ENCODE assay signal across 23 cellular contexts in genomic region chr6:42993445-42993844, GRCh38. TPM values are rescaled to one million over a fixed set of nuclear protein-coding genes. Genes with fewer than 3 reads are reported as not detected.
DNase-seq lines count a peak whose midpoint lies in the region; ATAC-seq and TF ChIP-seq lines count a peak whose summit lies in the region.
"Had no signal": no experiment of that assay in that cellular context is flagged by ENCODE, and none has a peak within 500 bp of the region (broad histone marks: within the 10 kb centered on the region; RNA-seq: fewer than 3 reads in every experiment).

No MANE protein-coding gene starts in this region.

- H3F3A ChIP-seq in GM23248 (ENCODE audit: insufficient read depth), result no peaks in the 10 kb centered on the region; the same call in 1 of the 2 replicates

- no peak overlapping the region for H2AFZ ChIP-seq in GM23248

- H4K20me1 ChIP-seq in GM23248 (ENCODE audit: insufficient read depth), result no peaks in the 10 kb centered on the region

- H3K79me2 ChIP-seq in GM23248 (ENCODE audit: insufficient read depth), result peaks cover 34% of the 10 kb centered on the region

- DNase-seq in AG08395 (ENCODE audit: low spot score) (peak; percentile 38), GM23248 (peak; percentile 28), mucosa of gallbladder (ENCODE audit: low spot score) (no peak), NCI-H526 (lab: John Stamatoyannopoulos, UW) (no peak), NCI-H446 treated with DMSO at 0.1 percent for 48 hours (lab: John Stamatoyannopoulos, UW) (no peak)
- DNase-seq in CD4-positive, alpha-beta T cell, result no peak
- DNase-seq: COR-L47; H7; Kasumi-1; MV-4-11; NCI-H1105 treated with DMSO at 0.1 percent for 48 hours; NCI-H146; NCI-H1930; NCI-H2107; NCI-H524 treated with DMSO at 0.1 percent for 48 hours; NCI-H82; NK-92 treated with Interleukin-12 subunit alpha and Interleukin-12 subunit beta, amount 100 ng/mL, for 24 hours; PC-3; T-helper 1 cell had no signal

- ATAC-seq in CD4-positive, alpha-beta T cell (ENCODE audit: poor library complexity), result no peak
- ATAC-seq in activated T-helper 17 cell treated with anti-CD3 and anti-CD28 coated beads, Interleukin-2, amount 50 U/mL, for 72 hours (replicated peaks), result no peak
- ATAC-seq in GM21515 (IDR thresholded peaks at IDR 0.05; ENCODE audit: unreplicated experiment), result no peak
- ATAC-seq: A549, K562, PC-3 had no signal

- H3K4me1 Mint-ChIP-seq in CD4-positive, alpha-beta T cell (ENCODE audit: low read depth), result peaks cover 8% of the 10 kb centered on the region
- peaks cover 4% of the 10 kb centered on the region for H3K4me1 Mint-ChIP-seq in activated T-helper 17 cell treated with anti-CD3 and anti-CD28 coated beads, Interleukin-2, amount 50 U/mL, for 72 hours

- intact Hi-C loops in CD4-positive, alpha-beta T cell (cut with DNase I, micrococcal nuclease), result no loop called here

- H3K9me3 Mint-ChIP-seq in CD4-positive, alpha-beta T cell, result no peaks in the 10 kb centered on the region
- H3K9me3 Mint-ChIP-seq in activated T-helper 17 cell treated with anti-CD3 and anti-CD28 coated beads, Interleukin-2, amount 50 U/mL, for 72 hours, result no peaks in the 10 kb centered on the region

- H3K4me3 ChIP-seq in GM23248, result no peak overlapping the region
- H3K4me3 ChIP-seq: A549, K562 had no signal

- H3K9ac ChIP-seq in GM23248, result no peak overlapping the region

- in situ Hi-C loops in GM23248 (cut with MboI), result no loop called here

- no peak overlapping the region for H3K4me3 Mint-ChIP-seq in CD4-positive, alpha-beta T cell
- H3K4me3 Mint-ChIP-seq in activated T-helper 17 cell treated with anti-CD3 and anti-CD28 coated beads, Interleukin-2, amount 50 U/mL, for 72 hours, result no peak overlapping the region

- CTCF ChIA-PET in CD4-positive, alpha-beta T cell (lab: Charles Lee), result interaction anchor here (0.7 kb wide), 1 partner anchor 427 kb away, joined by 4 read pairs; no protein-coding TSS in a partner anchor

- H3K36me3 Mint-ChIP-seq in CD4-positive, alpha-beta T cell (ENCODE audit: low read depth), result peaks cover 36% of the 10 kb centered on the region
- H3K36me3 Mint-ChIP-seq in activated T-helper 17 cell treated with anti-CD3 and anti-CD28 coated beads, Interleukin-2, amount 50 U/mL, for 72 hours (ENCODE audit: low read depth), result peaks cover 33% of the 10 kb centered on the region

- H3K4me1 ChIP-seq in GM23248 (ENCODE audit: insufficient read depth), result 0 out of 2 replicates have a peak, but pooled peaks cover 3% of the 10 kb centered on the region

- H3K27me3 ChIP-seq in CD4-positive, alpha-beta T cell (ENCODE audit: control insufficient read depth, insufficient read depth, low read length), result no peaks in the 10 kb centered on the region
- no peaks in the 10 kb centered on the region for H3K27me3 ChIP-seq in GM23248 (replicated peaks; ENCODE audit: insufficient read depth)

- POLR2A ChIA-PET in CD4-positive, alpha-beta T cell (lab: Charles Lee), result interaction anchor here (1.4 kb wide), 1 partner anchor 9 kb away, joined by 7 read pairs; the partner anchor contains the start of gene PPP2R5D

- no peaks in the 10 kb centered on the region for H3K9me3 ChIP-seq in CD4-positive, alpha-beta T cell (ENCODE audit: control insufficient read depth, low read length)
- no peaks in the 10 kb centered on the region for H3K9me3 ChIP-seq in GM23248 (ENCODE audit: low read depth)
- H3K9me3 ChIP-seq: A549 had no signal

- peak overlapping the region; percentile 19 for H3K27ac Mint-ChIP-seq in CD4-positive, alpha-beta T cell
- H3K27ac Mint-ChIP-seq in activated T-helper 17 cell treated with anti-CD3 and anti-CD28 coated beads, Interleukin-2, amount 50 U/mL, for 72 hours, result peak overlapping the region; percentile 21

- H3K36me3 ChIP-seq in GM23248 (ENCODE audit: low read depth), result no peaks in the 10 kb centered on the region; the same call in 1 of the 2 replicates

- WGBS in GM23248 (ENCODE audit: low coverage in 1 of 2, low lambda C conversion rate in 2 of 2, missing lambda C conversion rate in 2 of 2), 2 experiments, result 64 to 78% methylated on average over 2 of the region's 2 CpGs

- no peak for TF ChIP-seq CTCF in CD4-positive, alpha-beta T cell (IDR thresholded peaks at IDR 0.05)

- no peak overlapping the region for H3K27ac ChIP-seq in CD4-positive, alpha-beta T cell (ENCODE audit: low read depth, low read length)
- H3K27ac ChIP-seq in GM23248, result no peak overlapping the region
- H3K27ac ChIP-seq: A549 had no signal

- H3K27me3 Mint-ChIP-seq in CD4-positive, alpha-beta T cell, result no peaks in the 10 kb centered on the region
- no peaks in the 10 kb centered on the region for H3K27me3 Mint-ChIP-seq in activated T-helper 17 cell treated with anti-CD3 and anti-CD28 coated beads, Interleukin-2, amount 50 U/mL, for 72 hours

- H3K4me2 ChIP-seq in GM23248 (ENCODE audit: unreplicated experiment), result no peak overlapping the region
- H3K4me2 ChIP-seq: A549 had no signal

- H3K9me2 ChIP-seq in GM23248 (ENCODE audit: insufficient read depth), result no peaks in the 10 kb centered on the region

RNA-seq across cellular contexts. Expression of gene PPP2R5D, which starts 9.1 kb away (rescaled TPM):
- total RNA-seq in CD4-positive, alpha-beta T cell, result 10 to 100 TPM; 15.3 to 17.5 TPM
- total RNA-seq in GM23248 (2014; rRNA removed; shearing (Covaris generic)), result 39.1 and 42.7 TPM in 2 replicates
- 40.7 and 41.4 TPM in 2 replicates for polyA plus RNA-seq in GM23248 (2016; fragmentation: Nextera tagmentation; extraction: Ambion mirVana)
- total RNA-seq in activated T-helper 17 cell treated with anti-CD3 and anti-CD28 coated beads, Interleukin-2, amount 50 U/mL, for 72 hours, result 10 to 100 TPM; 55.8 to 62.5 TPM
- total RNA-seq in mucosa of gallbladder, result 34.9 TPM

RNA-seq across cellular contexts. Expression of gene PEX6, which starts 14.5 kb away (rescaled TPM):
- total RNA-seq in CD4-positive, alpha-beta T cell, result 10 to 100 TPM; 12.8 to 13.6 TPM
- total RNA-seq in GM23248 (2014; rRNA removed; shearing (Covaris generic)), result 44.2 and 51.1 TPM in 2 replicates
- 12.5 and 12.7 TPM in 2 replicates for polyA plus RNA-seq in GM23248 (2016; fragmentation: Nextera tagmentation; extraction: Ambion mirVana)
- total RNA-seq in activated T-helper 17 cell treated with anti-CD3 and anti-CD28 coated beads, Interleukin-2, amount 50 U/mL, for 72 hours, result 10 to 100 TPM in 1 of 2 donors, 1 to 10 TPM in 1; 9.6 to 16.4 TPM
- 53.0 TPM for total RNA-seq in mucosa of gallbladder

RNA-seq across cellular contexts. Expression of gene MEA1, which starts 20.3 kb away (rescaled TPM):
- total RNA-seq in CD4-positive, alpha-beta T cell, result 10 to 100 TPM; 13.6 to 17.0 TPM
- total RNA-seq in GM23248 (2014; rRNA removed; shearing (Covaris generic)), result 83.1 and 100 TPM in 2 replicates
- 171 and 175 TPM in 2 replicates for polyA plus RNA-seq in GM23248 (2016; fragmentation: Nextera tagmentation; extraction: Ambion mirVana)
- 10 to 100 TPM; 75.7 to 93.8 TPM for total RNA-seq in activated T-helper 17 cell treated with anti-CD3 and anti-CD28 coated beads, Interleukin-2, amount 50 U/mL, for 72 hours
- 66.3 TPM for total RNA-seq in mucosa of gallbladder

RNA-seq across cellular contexts. Expression of gene KLHDC3, which starts 20.6 kb away (rescaled TPM):
- 10 to 100 TPM; 21.0 to 22.3 TPM for total RNA-seq in CD4-positive, alpha-beta T cell
- total RNA-seq in GM23248 (2014; rRNA removed; shearing (Covaris generic)), result 124 and 129 TPM in 2 replicates
- 94.3 and 95.4 TPM in 2 replicates for polyA plus RNA-seq in GM23248 (2016; fragmentation: Nextera tagmentation; extraction: Ambion mirVana)
- total RNA-seq in activated T-helper 17 cell treated with anti-CD3 and anti-CD28 coated beads, Interleukin-2, amount 50 U/mL, for 72 hours, result 10 to 100 TPM; 64.0 to 65.6 TPM
- 93.8 TPM for total RNA-seq in mucosa of gallbladder

RNA-seq across cellular contexts. Expression of gene RRP36, which starts 28.0 kb away (rescaled TPM):
- 10 to 100 TPM; 17.2 to 17.7 TPM for total RNA-seq in CD4-positive, alpha-beta T cell
- 45.0 and 58.3 TPM in 2 replicates for total RNA-seq in GM23248 (2014; rRNA removed; shearing (Covaris generic))
- 71.6 and 74.3 TPM in 2 replicates for polyA plus RNA-seq in GM23248 (2016; fragmentation: Nextera tagmentation; extraction: Ambion mirVana)
- 10 to 100 TPM; 31.4 to 78.1 TPM for total RNA-seq in activated T-helper 17 cell treated with anti-CD3 and anti-CD28 coated beads, Interleukin-2, amount 50 U/mL, for 72 hours
- 40.6 TPM for total RNA-seq in mucosa of gallbladder

Comparison
In these comparisons a context has a peak if more than half of its experiments do, and no peak if none do; other contexts are left out.
1. DNase-seq: peak in AG08395 (single experiment) and GM23248 (single experiment); none in CD4-positive, alpha-beta T cell (0 of 10), mucosa of gallbladder (single experiment), NCI-H526 (0 of 2) and NCI-H446 treated with DMSO at 0.1 percent for 48 hours (single experiment).